ENCODE assay signal across 8 cellular contexts in the genomic region with DNA sequence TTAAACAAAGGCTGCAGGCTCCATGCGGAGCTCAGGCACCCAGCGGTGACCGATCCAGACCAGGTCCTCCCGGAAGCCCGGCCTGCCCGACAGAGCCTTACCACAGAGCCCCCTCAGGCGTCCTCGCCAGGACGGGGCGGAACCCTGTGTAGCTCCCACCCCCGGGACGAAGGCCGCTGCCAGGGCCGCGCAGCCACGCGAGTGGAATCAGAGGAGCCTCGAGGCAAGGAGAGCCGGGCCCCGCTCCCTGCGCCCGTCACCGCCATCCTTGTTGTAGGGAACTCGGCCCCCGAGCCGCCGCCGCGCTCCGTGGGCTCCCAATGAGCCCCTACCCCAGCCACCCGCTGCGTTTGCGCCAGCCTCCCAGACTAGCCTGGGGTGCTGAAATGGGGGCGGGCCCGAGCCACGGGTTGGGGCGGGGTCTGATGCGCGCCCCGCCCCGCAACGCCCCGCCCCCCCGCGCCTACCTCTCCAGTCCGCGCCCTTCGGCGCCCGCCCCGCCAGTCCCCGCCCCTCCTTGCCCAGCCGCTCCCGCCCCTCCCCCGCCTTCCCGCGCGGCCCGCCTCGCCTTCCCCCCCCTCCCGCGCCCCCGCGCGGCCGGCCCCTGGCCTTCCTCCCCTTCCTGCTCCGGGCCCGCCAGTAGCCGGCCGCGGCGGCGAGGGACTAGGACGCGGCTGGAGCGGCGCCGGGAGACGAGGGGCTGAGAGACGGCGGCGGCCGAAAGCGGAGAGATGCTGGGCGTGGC. TPM values are rescaled to one million over a fixed set of nuclear protein-coding genes. Genes with fewer than 3 reads are reported as not detected.
DNase-seq lines count a peak whose midpoint lies in the region; ATAC-seq, FAIRE-seq and TF ChIP-seq lines count a peak whose summit lies in the region.

A gene with protein sequence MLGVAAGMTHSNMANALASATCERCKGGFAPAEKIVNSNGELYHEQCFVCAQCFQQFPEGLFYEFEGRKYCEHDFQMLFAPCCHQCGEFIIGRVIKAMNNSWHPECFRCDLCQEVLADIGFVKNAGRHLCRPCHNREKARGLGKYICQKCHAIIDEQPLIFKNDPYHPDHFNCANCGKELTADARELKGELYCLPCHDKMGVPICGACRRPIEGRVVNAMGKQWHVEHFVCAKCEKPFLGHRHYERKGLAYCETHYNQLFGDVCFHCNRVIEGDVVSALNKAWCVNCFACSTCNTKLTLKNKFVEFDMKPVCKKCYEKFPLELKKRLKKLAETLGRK (plus strand): TSS at position 639 of the 745 bp plus-strand sequence. CDS start 93 bp downstream, at position 732.

- peak within 1 kb of the TSS; percentile 91 for H3K27ac ChIP-seq in left ventricle myocardium inferior (replicated peaks)
- peak within 1 kb of the TSS; percentile 96 for H3K27ac ChIP-seq in psoas muscle
- H3K27ac ChIP-seq in urinary bladder (ENCODE audit: low read depth): peak within 1 kb of the TSS; percentile 93

- peaks cover 42% of the 10 kb centered on the region for H3K4me1 Mint-ChIP-seq in T-helper 1 cell treated with Interleukin-12 subunit alpha and Interleukin-12 subunit beta and Interleukin-4 antibody, amounts not matched to agents 30 μg/mL and 1 μg/mL, for 36 hours (ENCODE audit: low read depth)

- ATAC-seq in HG02678 (IDR thresholded peaks at IDR 0.05; ENCODE audit: unreplicated experiment) (peak; percentile 86), psoas muscle (peak; percentile 94 to 96 (median 95))

- H3K36me3 ChIP-seq in left ventricle myocardium inferior (no peaks in the 10 kb centered on the region), psoas muscle (ENCODE audit: insufficient read depth in 1 of 2, low read depth in 1 of 2) (no peaks in the 10 kb centered on the region), urinary bladder (ENCODE audit: insufficient read depth) (no peaks in the 10 kb centered on the region)

- H3K36me3 Mint-ChIP-seq in T-helper 1 cell treated with Interleukin-12 subunit alpha and Interleukin-12 subunit beta and Interleukin-4 antibody, amounts not matched to agents 30 μg/mL and 1 μg/mL, for 36 hours (ENCODE audit: low read depth): no peaks in the 10 kb centered on the region

- H3K4me3 Mint-ChIP-seq in T-helper 1 cell treated with Interleukin-12 subunit alpha and Interleukin-12 subunit beta and Interleukin-4 antibody, amounts not matched to agents 30 μg/mL and 1 μg/mL, for 36 hours: peak within 1 kb of the TSS; percentile 93

- peak within 1 kb of the TSS; percentile 93 for H3K27ac Mint-ChIP-seq in T-helper 1 cell treated with Interleukin-12 subunit alpha and Interleukin-12 subunit beta and Interleukin-4 antibody, amounts not matched to agents 30 μg/mL and 1 μg/mL, for 36 hours

- H3K9me3 Mint-ChIP-seq in T-helper 1 cell treated with Interleukin-12 subunit alpha and Interleukin-12 subunit beta and Interleukin-4 antibody, amounts not matched to agents 30 μg/mL and 1 μg/mL, for 36 hours: no peaks in the 10 kb centered on the region

- peak; percentile 81 for TF ChIP-seq POLR2A in GM12892 (IDR thresholded peaks at IDR 0.05; ENCODE audit: low read depth, low read length)

- H3K27me3 Mint-ChIP-seq in T-helper 1 cell treated with Interleukin-12 subunit alpha and Interleukin-12 subunit beta and Interleukin-4 antibody, amounts not matched to agents 30 μg/mL and 1 μg/mL, for 36 hours (ENCODE audit: low read depth): no peaks in the 10 kb centered on the region

- intact Hi-C loops in left ventricle myocardium inferior (cut with micrococcal nuclease): loop anchor here (10.0 kb wide), 1 partner anchor 51 kb away; no protein-coding TSS in a partner anchor
- intact Hi-C loops in psoas muscle (cut with DNase I): loop anchor here in 1 of 2 donors (2.0 kb wide), 1 partner anchor 51 kb away; no protein-coding TSS in a partner anchor

- no peaks in the 10 kb centered on the region for H3K27me3 ChIP-seq in left ventricle myocardium inferior (ENCODE audit: low read depth)
- no peaks in the 10 kb centered on the region for H3K27me3 ChIP-seq in psoas muscle (ENCODE audit: insufficient read depth in 3 of 3, low read length in 2 of 3)

- WGBS in psoas muscle, 3 donors: 0 to 1% (median 0%) methylated on average over 21 to 84 of the region's 85 CpGs
- under 1% methylated on average over 76 of the region's 85 CpGs for WGBS in urinary bladder

- H3K4me3 ChIP-seq in left ventricle myocardium inferior: peak within 1 kb of the TSS; percentile 77
- peak within 1 kb of the TSS; percentile 82 for H3K4me3 ChIP-seq in psoas muscle
- H3K4me3 ChIP-seq in urinary bladder (ENCODE audit: low read depth, low read length): peak within 1 kb of the TSS; percentile 93

- FAIRE-seq in GM12892 (lab: Jason Lieb, UNC): peak; percentile 93

- H3K4me1 ChIP-seq in left ventricle myocardium inferior: peaks cover 43% of the 10 kb centered on the region
- peaks cover 21% of the 10 kb centered on the region for H3K4me1 ChIP-seq in psoas muscle
- H3K4me1 ChIP-seq in urinary bladder (ENCODE audit: insufficient read depth): no peaks in the 10 kb centered on the region

- H3K9me3 ChIP-seq in left ventricle myocardium inferior (replicated peaks) (no peaks in the 10 kb centered on the region), psoas muscle (no peaks in the 10 kb centered on the region)

- DNase-seq in GM12892 (ENCODE audit: insufficient read length) (peak; percentile 80), NCI-H128 (lab: John Stamatoyannopoulos, UW; ENCODE audit: unreplicated experiment) (peak; percentile 60), amniotic stem cell (lab: John Stamatoyannopoulos, UW) (peak; percentile 79), left ventricle myocardium inferior (peak; percentile 94), psoas muscle (peak; percentile 94 to 96)

- TF ChIP-seq CTCF in left ventricle myocardium inferior (IDR thresholded peaks at IDR 0.05; ENCODE audit: borderline replicate concordance): peak; percentile 11
- TF ChIP-seq CTCF in psoas muscle (IDR thresholded peaks at IDR 0.05): no peak

RNA-seq across cellular contexts. Expression of the gene that starts here (rescaled TPM):
- polyA plus RNA-seq in GM12892 (2012; ENCODE audit: missing spikeins): 23.2 TPM
- 77.0 TPM for total RNA-seq in left ventricle myocardium inferior
- total RNA-seq in psoas muscle: 100 to 1,000 TPM in 3 of 4 donors, 10 to 100 TPM in 1; 55.1 to 219 (median 182) TPM
- polyA plus RNA-seq in psoas muscle: 100 to 1,000 TPM in 1 of 3 donors, 10 to 100 TPM in 2; 50.5 to 287 (median 63.5) TPM
- 94.1 TPM for total RNA-seq in urinary bladder
- polyA plus RNA-seq in urinary bladder: 45.1 TPM

Comparison
In these comparisons a context has a peak if more than half of its experiments do, and no peak if none do; other contexts are left out.
1. Peak in every context shown above with its lines: DNase-seq, ATAC-seq, H3K4me3 ChIP-seq and H3K27ac ChIP-seq.